8 cellular contexts compared by ENCODE assay signal in genomic region chr22:46736705-46737104, GRCh38. TPM values are rescaled to one million over a fixed set of nuclear protein-coding genes. Genes with fewer than 3 reads are reported as not detected.
DNase-seq lines count a peak whose midpoint lies in the region; ATAC-seq and TF ChIP-seq lines count a peak whose summit lies in the region.

No MANE protein-coding gene starts in this region.

- peaks cover 5 to 37% (median 15%) of the 10 kb centered on the region in 3 donors for H3K36me3 Mint-ChIP-seq in CD8-positive, alpha-beta memory T cell
- H3K36me3 Mint-ChIP-seq in osteocyte (ENCODE audit: unreplicated experiment): peaks cover 2% of the 10 kb centered on the region

- DNase-seq in CD8-positive, alpha-beta memory T cell: no peak
- DNase-seq in PC-9: no peak
- DNase-seq in epithelial cell of esophagus (ENCODE audit: low read depth): no peak
- no peak for DNase-seq in osteocyte (ENCODE audit: extremely low spot score, unreplicated experiment)
- DNase-seq in glomerular visceral epithelial cell (ENCODE audit: extremely low spot score): no peak
- DNase-seq in GM10248 (ENCODE audit: extremely low spot score): no peak
- DNase-seq in activated CD8-positive, alpha-beta memory T cell treated with anti-CD3 and anti-CD28 coated beads, Interleukin-2, amount 50 U/mL, for 48 hours: no peak

- no peak for TF ChIP-seq CTCF in PC-9 (conservative IDR thresholded peaks at IDR 0.05)
- no peak for TF ChIP-seq CTCF in epithelial cell of esophagus (IDR thresholded peaks at IDR 0.05; ENCODE audit: insufficient read depth, low read depth, low read length, missing control alignments)
- TF ChIP-seq CTCF in osteocyte (IDR thresholded peaks at IDR 0.05): no peak
- no peak for TF ChIP-seq CTCF in GM10248 (IDR thresholded peaks at IDR 0.05; ENCODE audit: control extremely low read depth, extremely low read depth, low read depth, missing control alignments)

- H3K36me3 ChIP-seq in CD8-positive, alpha-beta memory T cell (ENCODE audit: insufficient read depth, low read length): peaks cover 4% of the 10 kb centered on the region
- H3K36me3 ChIP-seq in PC-9 (ENCODE audit: low read depth): no peaks in the 10 kb centered on the region

- H3K4me1 Mint-ChIP-seq in CD8-positive, alpha-beta memory T cell: peaks cover 43 to 58% (median 48%) of the 10 kb centered on the region in 3 donors
- peaks cover 51% of the 10 kb centered on the region for H3K4me1 Mint-ChIP-seq in osteocyte (ENCODE audit: unreplicated experiment)

- H3K4me3 ChIP-seq in CD8-positive, alpha-beta memory T cell (ENCODE audit: low read length): peak overlapping the region; percentile 76
- H3K4me3 ChIP-seq in PC-9: peak overlapping the region; percentile 81; the same call in 1 of the 2 replicates
- peak overlapping the region; percentile 56 for H3K4me3 ChIP-seq in epithelial cell of esophagus (ENCODE audit: low read length)

- peaks cover 15% of the 10 kb centered on the region for H3F3A ChIP-seq in PC-9 (ENCODE audit: insufficient read depth, low read depth)

- ATAC-seq in HG02884 (IDR thresholded peaks at IDR 0.05; ENCODE audit: unreplicated experiment): no peak

- peaks cover 0 to 5% of the 10 kb centered on the region in 2 donors for H3K27me3 Mint-ChIP-seq in CD8-positive, alpha-beta memory T cell
- no peaks in the 10 kb centered on the region for H3K27me3 Mint-ChIP-seq in osteocyte (ENCODE audit: unreplicated experiment)

- no peak overlapping the region for H2AFZ ChIP-seq in PC-9

- H4K20me1 ChIP-seq in PC-9 (ENCODE audit: insufficient read depth): no peaks in the 10 kb centered on the region

- POLR2A ChIA-PET in CD8-positive, alpha-beta memory T cell (lab: Charles Lee): interaction anchor here (0.6 to 2.4 kb wide), 4 partner anchors 13 to 31 kb away, joined by 3 to 20 read pairs (median 4); partner anchors contain the start of gene TBC1D22A
- POLR2A ChIA-PET in PC-9 (lab: Charles Lee; ENCODE audit: unreplicated experiment) (no interaction called here), GM10248 (lab: Yijun Ruan, JAX) (no interaction called here)

- peak overlapping the region; percentile 85 for H3K4me2 ChIP-seq in PC-9

- peaks cover 45% of the 10 kb centered on the region for H3K4me1 ChIP-seq in CD8-positive, alpha-beta memory T cell (ENCODE audit: insufficient read depth, low read length)
- peaks cover 37% of the 10 kb centered on the region for H3K4me1 ChIP-seq in PC-9 (replicated peaks; ENCODE audit: insufficient read depth)

- intact Hi-C loops in PC-9 (cut with micrococcal nuclease; ENCODE audit: unreplicated experiment): no loop called here

- H3K27ac ChIP-seq in CD8-positive, alpha-beta memory T cell (ENCODE audit: low read depth, low read length): peak overlapping the region; percentile 76
- H3K27ac ChIP-seq in PC-9: no peak overlapping the region

- no TSS peak for BruUV-seq in PC-9 (replicated peaks; lab: Mats Ljungman, UMichigan)

- H3K4me3 Mint-ChIP-seq in CD8-positive, alpha-beta memory T cell: peak overlapping the region; percentile 87 to 100 (median 99)
- H3K4me3 Mint-ChIP-seq in osteocyte (ENCODE audit: unreplicated experiment): peak overlapping the region; percentile 92

- CTCF ChIA-PET in CD8-positive, alpha-beta memory T cell (lab: Charles Lee): interaction anchor here (0.8 to 1.7 kb wide), 3 partner anchors 22 to 66 kb away, joined by 3 to 7 read pairs (median 6); no protein-coding TSS in a partner anchor
- CTCF ChIA-PET in PC-9 (lab: Charles Lee) (no interaction called here), GM10248 (lab: Yijun Ruan, JAX) (interaction anchor here (1.4 to 1.9 kb wide), 3 partner anchors 18 to 67 kb away, joined by 3 to 10 read pairs (median 9); no protein-coding TSS in a partner anchor)

- H3K27me3 ChIP-seq in CD8-positive, alpha-beta memory T cell (ENCODE audit: insufficient read depth, low read length, poor library complexity, severe bottlenecking): no peaks in the 10 kb centered on the region
- H3K27me3 ChIP-seq in PC-9 (ENCODE audit: insufficient read depth, low read depth): no peaks in the 10 kb centered on the region

- no peaks in the 10 kb centered on the region for H3K9me3 ChIP-seq in CD8-positive, alpha-beta memory T cell (ENCODE audit: low read length)
- no peaks in the 10 kb centered on the region for H3K9me3 ChIP-seq in PC-9 (ENCODE audit: insufficient read depth, low read depth)

- H3K79me2 ChIP-seq in PC-9 (ENCODE audit: low read depth): peaks cover 7% of the 10 kb centered on the region; the same call in 1 of the 2 replicates

- no peaks in the 10 kb centered on the region for H3K9me2 ChIP-seq in PC-9 (ENCODE audit: insufficient read depth)

- H3K9me3 Mint-ChIP-seq in CD8-positive, alpha-beta memory T cell: no peaks in the 10 kb centered on the region
- no peaks in the 10 kb centered on the region for H3K9me3 Mint-ChIP-seq in osteocyte (ENCODE audit: unreplicated experiment)

- peak overlapping the region; percentile 97 to 100 (median 99) for H3K27ac Mint-ChIP-seq in CD8-positive, alpha-beta memory T cell
- peak overlapping the region; percentile 64 for H3K27ac Mint-ChIP-seq in osteocyte (ENCODE audit: unreplicated experiment)

RNA-seq across cellular contexts. Expression of gene CERK, which starts 1.3 kb away (rescaled TPM):
- total RNA-seq in CD8-positive, alpha-beta memory T cell: 10 to 100 TPM; 64.3 to 64.5 TPM
- 108 TPM for polyA plus RNA-seq in CD8-positive, alpha-beta memory T cell
- total RNA-seq in PC-9 (2021) (24.9 and 25.9 TPM in 2 replicates), osteocyte (38.4 and 41.6 TPM in 2 replicates)

RNA-seq across cellular contexts. Expression of gene TBC1D22A, which starts 25.7 kb away (rescaled TPM):
- 10 to 100 TPM; 34.0 to 34.8 TPM for total RNA-seq in CD8-positive, alpha-beta memory T cell
- polyA plus RNA-seq in CD8-positive, alpha-beta memory T cell: 26.6 TPM
- 40.3 and 41.4 TPM in 2 replicates for total RNA-seq in PC-9 (2021)
- 28.9 and 29.1 TPM in 2 replicates for total RNA-seq in osteocyte
